8 cellular contexts compared by ENCODE assay signal in genomic region chr4:183399166-183399565, GRCh38. TPM values are rescaled to one million over a fixed set of nuclear protein-coding genes. Genes with fewer than 3 reads are reported as not detected.
DNase-seq lines count a peak whose midpoint lies in the region; ATAC-seq, FAIRE-seq and TF ChIP-seq lines count a peak whose summit lies in the region.

No MANE protein-coding gene starts in this region.

- H3K9me3 ChIP-seq in Caco-2: no peaks in the 10 kb centered on the region

- H3K27me3 Mint-ChIP-seq in Caco-2 (ENCODE audit: insufficient read depth, unreplicated experiment) (no peaks in the 10 kb centered on the region), naive B cell (peaks cover 0 to 20% (median 11%) of the 10 kb centered on the region in 3 donors)
- H3K27me3 Mint-ChIP-seq in activated naive CD8-positive, alpha-beta T cell treated with anti-CD3 and anti-CD28 coated beads, Interleukin-2, amount 50 U/mL, for 24 hours: peaks cover 9% of the 10 kb centered on the region

- H3K36me3 ChIP-seq in Caco-2 (ENCODE audit: control insufficient read depth, insufficient read depth, low read length): no peaks in the 10 kb centered on the region

- no peaks in the 10 kb centered on the region for H3K4me1 Mint-ChIP-seq in Caco-2 (ENCODE audit: low read depth, unreplicated experiment)
- H3K4me1 Mint-ChIP-seq in activated naive CD8-positive, alpha-beta T cell treated with anti-CD3 and anti-CD28 coated beads, Interleukin-2, amount 50 U/mL, for 24 hours: peaks cover 42% of the 10 kb centered on the region
- peaks cover 29 to 42% (median 36%) of the 10 kb centered on the region in 3 donors for H3K4me1 Mint-ChIP-seq in naive B cell

- no peak for FAIRE-seq in RCC 7860 (lab: Jason Lieb, UNC)

- no peaks in the 10 kb centered on the region for H3K9me3 Mint-ChIP-seq in Caco-2 (ENCODE audit: unreplicated experiment)
- no peaks in the 10 kb centered on the region for H3K9me3 Mint-ChIP-seq in activated naive CD8-positive, alpha-beta T cell treated with anti-CD3 and anti-CD28 coated beads, Interleukin-2, amount 50 U/mL, for 24 hours
- H3K9me3 Mint-ChIP-seq in naive B cell: no peaks in the 10 kb centered on the region

- no peaks in the 10 kb centered on the region for H3K27me3 ChIP-seq in Caco-2 (replicated peaks; ENCODE audit: control insufficient read depth, insufficient read depth, low read length)

- POLR2A ChIA-PET in Caco-2 (lab: Charles Lee): interaction anchor here (0.6 kb wide), 1 partner anchor 115 kb away, joined by 5 read pairs; no protein-coding TSS in a partner anchor

- H3K4me3 Mint-ChIP-seq in Caco-2 (ENCODE audit: unreplicated experiment) (peak overlapping the region; percentile 69), naive B cell (peak overlapping the region; percentile 86 to 96 (median 92))
- H3K4me3 Mint-ChIP-seq in activated naive CD8-positive, alpha-beta T cell treated with anti-CD3 and anti-CD28 coated beads, Interleukin-2, amount 50 U/mL, for 24 hours: peak overlapping the region; percentile 1

- BruUV-seq in Caco-2 (replicated peaks; lab: Mats Ljungman, UMichigan): no TSS peak

- CTCF ChIA-PET in Caco-2 (lab: Charles Lee): interaction anchor here (1.4 kb wide), 1 partner anchor 461 kb away, joined by 7 read pairs; no protein-coding TSS in a partner anchor

- no peak overlapping the region for H3K4me3 ChIP-seq in Caco-2 (ENCODE audit: low read depth, low read length)

- no peak for DNase-seq in Caco-2
- no peak for DNase-seq in activated naive CD8-positive, alpha-beta T cell treated with anti-CD3 and anti-CD28 coated beads, Interleukin-2, amount 50 U/mL, for 24 hours
- DNase-seq in naive B cell: no peak
- DNase-seq in DMS114 treated with DMSO at 0.1 percent for 48 hours (lab: John Stamatoyannopoulos, UW; ENCODE audit: unreplicated experiment): no peak
- no peak for DNase-seq in glomerular visceral epithelial cell (ENCODE audit: extremely low spot score)
- no peak for DNase-seq in RCC 7860 (ENCODE audit: low spot score)

- H3K4me1 ChIP-seq in Caco-2: no peaks in the 10 kb centered on the region

- peak; percentile 5 for ATAC-seq in HG03139 (IDR thresholded peaks at IDR 0.05; ENCODE audit: unreplicated experiment)
- no peak for ATAC-seq in activated naive CD8-positive, alpha-beta T cell treated with anti-CD3 and anti-CD28 coated beads, Interleukin-2, amount 50 U/mL, for 24 hours
- ATAC-seq in naive B cell (ENCODE audit: low read depth in 2 of 2): no peak
- ATAC-seq in HG03520 (IDR thresholded peaks at IDR 0.05; ENCODE audit: unreplicated experiment): no peak

- H3K36me3 Mint-ChIP-seq in Caco-2 (ENCODE audit: insufficient read depth, unreplicated experiment) (no peaks in the 10 kb centered on the region), naive B cell (no peaks in the 10 kb centered on the region)
- no peaks in the 10 kb centered on the region for H3K36me3 Mint-ChIP-seq in activated naive CD8-positive, alpha-beta T cell treated with anti-CD3 and anti-CD28 coated beads, Interleukin-2, amount 50 U/mL, for 24 hours (ENCODE audit: low read depth)

- intact Hi-C loops in Caco-2 (cut with micrococcal nuclease; ENCODE audit: unreplicated experiment): no loop called here

- TF ChIP-seq CTCF in Caco-2 (IDR thresholded peaks at IDR 0.05; ENCODE audit: insufficient read depth in 1 of 2, low read depth in 1 of 2, low read length in 1 of 2, severe bottlenecking in 1 of 2, unreplicated experiment in 1 of 2): no peak

- H3K27ac Mint-ChIP-seq in Caco-2 (ENCODE audit: unreplicated experiment): no peak overlapping the region
- H3K27ac Mint-ChIP-seq in activated naive CD8-positive, alpha-beta T cell treated with anti-CD3 and anti-CD28 coated beads, Interleukin-2, amount 50 U/mL, for 24 hours: no peak overlapping the region
- peak overlapping the region in 2 of 6 donors; percentile 4 to 63 for H3K27ac Mint-ChIP-seq in naive B cell

RNA-seq across cellular contexts. Expression of gene CDKN2AIP, which starts 45.3 kb away (rescaled TPM):
- total RNA-seq in Caco-2 (2022): 13.9 and 17.5 TPM in 2 replicates
- 10 to 100 TPM; 16.1 to 47.1 (median 25.5) TPM for polyA plus RNA-seq in naive B cell (ENCODE audit: low read depth in 6 of 6)

Comparison
In these comparisons a context has a peak if more than half of its experiments do, and no peak if none do; other contexts are left out.
1. H3K4me3 Mint-ChIP-seq: peak in every context shown above with its lines; median percentile 92 in naive B cell; 69 in Caco-2; 1 in activated naive CD8-positive, alpha-beta T cell treated with anti-CD3 and anti-CD28 coated beads, Interleukin-2, amount 50 U/mL, for 24 hours.